16 cellular contexts compared by ENCODE assay signal in genomic region chr1:194277927-194278326, GRCh38.
DNase-seq lines count a peak whose midpoint lies in the region; ATAC-seq lines count a peak whose summit lies in the region.
"Had no signal": no experiment of that assay in that cellular context is flagged by ENCODE, and none has a peak within 500 bp of the region (broad histone marks: within the 10 kb centered on the region; RNA-seq: fewer than 3 reads in every experiment).

No MANE protein-coding gene starts in this region.

- DNase-seq in glomerular visceral epithelial cell (ENCODE audit: extremely low spot score) (peak; percentile 40), cerebellar nuclear complex (lab: John Stamatoyannopoulos, UW) (no peak), OCI-M2 (lab: John Stamatoyannopoulos, UW; ENCODE audit: unreplicated experiment) (no peak), DMS79 (lab: John Stamatoyannopoulos, UW) (no peak)
- DNase-seq: activated CD4-positive, alpha-beta T cell treated with anti-CD3 and anti-CD28 coated beads, Interleukin-2, amount 10 ng/mL, durations not matched to agents 7 days and 5 days; DMS 273 treated with DMSO at 0.1 percent for 48 hours; effector memory CD4-positive, alpha-beta T cell; NCI-H1092; SJCRH30; stimulated activated naive CD8-positive, alpha-beta T cell treated with anti-CD3 and anti-CD28 coated beads, Interleukin-15, amount 100 ng/mL, for 72 hours; T1000; uterus had no signal

- ATAC-seq in GM18909 (IDR thresholded peaks at IDR 0.05; ENCODE audit: poor library complexity, unreplicated experiment) (peak; percentile 51), GM21825 (IDR thresholded peaks at IDR 0.05; ENCODE audit: unreplicated experiment) (peak; percentile 67), HG03196 (IDR thresholded peaks at IDR 0.05; ENCODE audit: unreplicated experiment) (peak; percentile 70)
- ATAC-seq: GM23338; stimulated activated naive CD8-positive, alpha-beta T cell treated with anti-CD3 and anti-CD28 coated beads, Interleukin-15, amount 100 ng/mL, for 72 hours had no signal
